8 cellular contexts compared by ENCODE assay signal in the genomic region with DNA sequence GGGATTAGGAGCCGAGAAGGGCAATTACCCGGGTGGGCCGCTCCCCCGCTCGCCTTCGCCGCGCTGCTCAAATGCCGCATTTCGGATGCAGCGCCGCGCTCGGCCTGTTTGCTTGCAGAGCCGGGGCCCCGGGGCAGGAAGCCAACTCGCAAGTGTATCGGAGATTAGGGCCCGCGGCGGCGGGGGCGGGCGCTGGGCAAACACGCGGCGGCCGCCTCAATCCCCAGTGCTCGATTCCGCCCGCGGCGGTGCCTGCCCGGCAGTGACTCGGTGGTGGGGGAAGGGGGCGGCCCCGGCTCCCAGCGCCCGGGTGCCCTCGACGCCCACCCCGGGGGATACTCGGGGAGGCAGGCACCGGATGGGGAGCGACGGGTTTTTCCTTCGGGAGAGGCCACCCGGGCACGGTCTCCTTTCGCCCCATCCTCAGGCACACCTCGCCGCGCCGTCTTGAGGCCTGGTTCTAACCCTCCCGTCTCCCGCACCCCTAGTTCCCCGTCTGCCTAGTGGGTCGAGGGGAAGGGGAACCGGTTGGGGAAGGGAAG. TPM values are rescaled to one million over a fixed set of nuclear protein-coding genes. Genes with fewer than 3 reads are reported as not detected.
A peak's percentile ranks its signal among the peaks of the same experiment; 100 is the strongest.
DNase-seq lines count a peak whose midpoint lies in the region; ATAC-seq, FAIRE-seq and TF ChIP-seq lines count a peak whose summit lies in the region.

No MANE protein-coding gene starts in this region.

- intact Hi-C loops in PC-3 (cut with micrococcal nuclease): loop anchor here (2.0 to 5.0 kb wide), 4 partner anchors 65 to 183 kb away; partner anchors contain the start of gene SFXN5

- H3K4me3 Mint-ChIP-seq in natural killer cell treated with Interleukin-12 subunit alpha and Interleukin-12 subunit beta and Interleukin-15 and Interleukin-18, amount 100 ng/mL, for 72 hours: peak overlapping the region; percentile 90

- no peaks in the 10 kb centered on the region for H3K9me3 Mint-ChIP-seq in natural killer cell treated with Interleukin-12 subunit alpha and Interleukin-12 subunit beta and Interleukin-15 and Interleukin-18, amount 100 ng/mL, for 72 hours

- peaks cover 14% of the 10 kb centered on the region for H3K4me1 ChIP-seq in ACC112 (ENCODE audit: control insufficient read depth, insufficient read depth, low read length, unreplicated experiment)
- peaks cover 22% of the 10 kb centered on the region for H3K4me1 ChIP-seq in PC-3 (ENCODE audit: insufficient read depth, low read length)

- BruUV-seq in PC-3 (replicated peaks; lab: Mats Ljungman, UMichigan): no TSS peak

- FAIRE-seq in GM19239 (lab: Jason Lieb, UNC): no peak

- no peaks in the 10 kb centered on the region for H4K20me1 ChIP-seq in PC-3 (ENCODE audit: low read length)

- POLR2A ChIA-PET in PC-3 (lab: Charles Lee; ENCODE audit: unreplicated experiment): no interaction called here

- H3K27me3 ChIP-seq in ACC112 (ENCODE audit: insufficient read depth, low read length): peaks cover 40% of the 10 kb centered on the region
- H3K27me3 ChIP-seq in PC-3 (ENCODE audit: low read length): peaks cover 27% of the 10 kb centered on the region

- no peaks in the 10 kb centered on the region for H3K36me3 Mint-ChIP-seq in natural killer cell treated with Interleukin-12 subunit alpha and Interleukin-12 subunit beta and Interleukin-15 and Interleukin-18, amount 100 ng/mL, for 72 hours

- TF ChIP-seq CTCF in PC-3 (conservative IDR thresholded peaks at IDR 0.05; ENCODE audit: low read depth, low read length) (no peak; the same call in 1 of the 2 replicates), fibroblast of the aortic adventitia (IDR thresholded peaks at IDR 0.05; ENCODE audit: insufficient read depth, low read length) (no peak)

- peaks cover 25 to 29% of the 10 kb centered on the region in 2 donors for H3K4me1 Mint-ChIP-seq in natural killer cell treated with Interleukin-12 subunit alpha and Interleukin-12 subunit beta and Interleukin-15 and Interleukin-18, amount 100 ng/mL, for 72 hours (ENCODE audit: low read depth in 2 of 2)

- CTCF ChIA-PET in PC-3 (lab: Charles Lee): no interaction called here

- no peaks in the 10 kb centered on the region for H3K79me2 ChIP-seq in ACC112 (ENCODE audit: control insufficient read depth, insufficient read depth, low read length, unreplicated experiment)
- H3K79me2 ChIP-seq in PC-3 (ENCODE audit: low read length): no peaks in the 10 kb centered on the region

- DNase-seq in PC-3 (peak; percentile 55), fibroblast of the aortic adventitia (ENCODE audit: low read depth) (peak; percentile 56), GM19239 (ENCODE audit: insufficient read length, low spot score) (no peak)
- peak; percentile 60 for DNase-seq in activated T-helper 9 cell treated with anti-CD3 and anti-CD28 coated beads, Interleukin-2, amount 50 U/mL, for 16 hours (ENCODE audit: low read depth)
- peak; percentile 89 for DNase-seq in natural killer cell treated with Interleukin-12 subunit alpha and Interleukin-12 subunit beta and Interleukin-15 and Interleukin-18, amount 100 ng/mL, for 72 hours (ENCODE audit: low spot score)
- DNase-seq in stimulated activated naive CD4-positive, alpha-beta T cell treated with Interleukin-2 at 50 U/mL for 16 hours (lab: John Stamatoyannopoulos, UW): peak; percentile 61

- H3F3A ChIP-seq in PC-3 (ENCODE audit: low read length, unreplicated experiment): no peaks in the 10 kb centered on the region

- peak overlapping the region; percentile 71 for H2AFZ ChIP-seq in ACC112 (ENCODE audit: low read length, unreplicated experiment)
- peak overlapping the region; percentile 97 for H2AFZ ChIP-seq in PC-3 (ENCODE audit: low read length)

- peak overlapping the region; percentile 88 for H3K4me3 ChIP-seq in ACC112 (ENCODE audit: low read depth, low read length)
- peak overlapping the region; percentile 75 for H3K4me3 ChIP-seq in PC-3 (ENCODE audit: low read length)
- H3K4me3 ChIP-seq in fibroblast of the aortic adventitia (ENCODE audit: low read depth, low read length): peak overlapping the region; percentile 37

- no peak overlapping the region for H3K27ac ChIP-seq in ACC112 (ENCODE audit: low read depth, low read length)
- H3K27ac ChIP-seq in PC-3 (ENCODE audit: low read length): no peak overlapping the region

- H3K36me3 ChIP-seq in ACC112 (ENCODE audit: insufficient read depth, low read length) (no peaks in the 10 kb centered on the region), PC-3 (ENCODE audit: low read depth, low read length) (no peaks in the 10 kb centered on the region)

- peak overlapping the region; percentile 46; the same call in 1 of the 2 replicates for H3K9ac ChIP-seq in PC-3 (ENCODE audit: low read length)

- H3K9me2 ChIP-seq in PC-3 (replicated peaks; ENCODE audit: low read length): no peaks in the 10 kb centered on the region

- peak; percentile 27 for ATAC-seq in GM19351 (IDR thresholded peaks at IDR 0.05; ENCODE audit: unreplicated experiment)
- no peak for ATAC-seq in PC-3
- peak; percentile 67 to 69 for ATAC-seq in natural killer cell treated with Interleukin-12 subunit alpha and Interleukin-12 subunit beta and Interleukin-15 and Interleukin-18, amount 100 ng/mL, for 72 hours

- H3K9me3 ChIP-seq in PC-3 (ENCODE audit: low read length): no peaks in the 10 kb centered on the region

- H3K27me3 Mint-ChIP-seq in natural killer cell treated with Interleukin-12 subunit alpha and Interleukin-12 subunit beta and Interleukin-15 and Interleukin-18, amount 100 ng/mL, for 72 hours: peaks cover 5 to 14% of the 10 kb centered on the region in 2 donors

- peak overlapping the region in 1 of 2 donors; percentile 28 for H3K27ac Mint-ChIP-seq in natural killer cell treated with Interleukin-12 subunit alpha and Interleukin-12 subunit beta and Interleukin-15 and Interleukin-18, amount 100 ng/mL, for 72 hours

- H3K4me2 ChIP-seq in PC-3 (ENCODE audit: low read length): peak overlapping the region; percentile 97

RNA-seq across cellular contexts. Expression of gene NOTO, which starts 26.6 kb away (rescaled TPM):
- total RNA-seq in PC-3 (2014; rRNA removed): 0.07 TPM in 1 of 2 replicates, not detected in the other
- not detected in 2 replicates for total RNA-seq in fibroblast of the aortic adventitia (ENCODE audit: low replicate concordance)
- not detected for total RNA-seq in natural killer cell treated with Interleukin-12 subunit alpha and Interleukin-12 subunit beta and Interleukin-15 and Interleukin-18, amount 100 ng/mL, for 72 hours

RNA-seq across cellular contexts. Expression of gene SMYD5, which starts 38.3 kb away (rescaled TPM):
- total RNA-seq in PC-3 (2014; rRNA removed) (47.1 and 49.4 TPM in 2 replicates), fibroblast of the aortic adventitia (ENCODE audit: low replicate concordance) (15.0 and 21.1 TPM in 2 replicates)
- total RNA-seq in natural killer cell treated with Interleukin-12 subunit alpha and Interleukin-12 subunit beta and Interleukin-15 and Interleukin-18, amount 100 ng/mL, for 72 hours: 10 to 100 TPM; 27.2 to 47.1 TPM

RNA-seq across cellular contexts. Expression of gene PRADC1, which starts 57.3 kb away (rescaled TPM):
- total RNA-seq in PC-3 (2014; rRNA removed) (62.5 and 65.7 TPM in 2 replicates), fibroblast of the aortic adventitia (ENCODE audit: low replicate concordance) (8.6 and 15.0 TPM in 2 replicates)
- 10 to 100 TPM; 13.0 to 13.5 TPM for total RNA-seq in natural killer cell treated with Interleukin-12 subunit alpha and Interleukin-12 subunit beta and Interleukin-15 and Interleukin-18, amount 100 ng/mL, for 72 hours

RNA-seq across cellular contexts. Expression of gene CCT7, which starts 58.4 kb away (rescaled TPM):
- total RNA-seq in PC-3 (2014; rRNA removed) (517 and 538 TPM in 2 replicates), fibroblast of the aortic adventitia (ENCODE audit: low replicate concordance) (195 and 196 TPM in 2 replicates)
- total RNA-seq in natural killer cell treated with Interleukin-12 subunit alpha and Interleukin-12 subunit beta and Interleukin-15 and Interleukin-18, amount 100 ng/mL, for 72 hours: 100 to 1,000 TPM; 417 to 436 TPM

Comparison
In these comparisons a context has a peak if more than half of its experiments do, and no peak if none do; other contexts are left out.
1. H3K4me3 ChIP-seq: peak in every context shown above with its lines; median percentile 88 in ACC112; 75 in PC-3; 37 in fibroblast of the aortic adventitia.